ENCODE assay signal across 8 cellular contexts in genomic region chr1:45894921-45895320, GRCh38.
"Had no signal": no experiment of that assay in that cellular context is flagged by ENCODE, and none has a peak within 500 bp of the region (broad histone marks: within the 10 kb centered on the region; RNA-seq: fewer than 3 reads in every experiment).

No MANE protein-coding gene starts in this region.

- FAIRE-seq: HTR-8/SVneo, K562 had no signal

- H3K4me3 Mint-ChIP-seq: H9 had no signal

- H3K27ac ChIP-seq: GM23248 had no signal

- DNase-seq: GM23248, GOT3, H9, IMR-90, KG1 had no signal

- ATAC-seq: HCT116, K562 had no signal

- H3K4me3 ChIP-seq: GM23248, K562 had no signal
